In genomic region chrX:48539345-48540014, GRCh38 we compare ENCODE assay signal across 7 cellular contexts. TPM values are rescaled to one million over a fixed set of nuclear protein-coding genes. Genes with fewer than 3 reads are reported as not detected.
A peak's percentile ranks its signal among the peaks of the same experiment; 100 is the strongest.
DNase-seq lines count a peak whose midpoint lies in the region; ATAC-seq and TF ChIP-seq lines count a peak whose summit lies in the region.

Gene TBC1D25, plus strand, starts transcription at chrX:48539714. Its CDS starts 84 bp downstream, at chrX:48539798.

- H2AFZ ChIP-seq in hepatocyte: peak within 1 kb of the TSS; percentile 74

- H3K9me3 ChIP-seq in hepatocyte (ENCODE audit: low read depth): no peaks in the 10 kb centered on the region

- 44% methylated on average over 37 of the region's 58 CpGs for WGBS in hepatocyte (ENCODE audit: low lambda C conversion rate, missing lambda C conversion rate)

- no peaks in the 10 kb centered on the region for H3K36me3 ChIP-seq in hepatocyte (replicated peaks; ENCODE audit: insufficient read depth, low read depth)

- peak; percentile 87 for ATAC-seq in GM18502 (IDR thresholded peaks at IDR 0.05; ENCODE audit: poor library complexity, unreplicated experiment)
- ATAC-seq in HG02973 (IDR thresholded peaks at IDR 0.05; ENCODE audit: unreplicated experiment): peak; percentile 73

- H3K4me3 ChIP-seq in astrocyte of the spinal cord (ENCODE audit: low read depth, low read length) (peak within 1 kb of the TSS; percentile 65), hepatocyte (peak within 1 kb of the TSS; percentile 29)

- H3K4me1 ChIP-seq in hepatocyte (ENCODE audit: insufficient read depth): peaks cover 5% of the 10 kb centered on the region

- DNase-seq in NCI-H2029 treated with DMSO at 0.1 percent for 48 hours (lab: John Stamatoyannopoulos, UW): peak; percentile 80
- DNase-seq in T1000 (lab: John Stamatoyannopoulos, UW): peak; percentile 98
- DNase-seq in astrocyte of the spinal cord (ENCODE audit: low read depth, low spot score): peak; percentile 97
- peak; percentile 97 for DNase-seq in hepatocyte (ENCODE audit: low spot score)
- peak; percentile 87 for DNase-seq in retina

- H3K9me2 ChIP-seq in hepatocyte (replicated peaks; ENCODE audit: insufficient read depth): no peaks in the 10 kb centered on the region

- TF ChIP-seq CTCF in astrocyte of the spinal cord (IDR thresholded peaks at IDR 0.05; ENCODE audit: low read depth, low read length) (peak; percentile 43), hepatocyte (IDR thresholded peaks at IDR 0.05; ENCODE audit: poor library complexity) (peak; percentile 53)

- H3K27ac ChIP-seq in hepatocyte: peak within 1 kb of the TSS; percentile 84

- no peaks in the 10 kb centered on the region for H3K27me3 ChIP-seq in hepatocyte

- in situ Hi-C loops in astrocyte of the spinal cord (cut with HindIII; ENCODE audit: low sequenced_read_pairs): no loop called here

- peaks cover 9% of the 10 kb centered on the region for H3K79me2 ChIP-seq in hepatocyte

- no peaks in the 10 kb centered on the region for H4K20me1 ChIP-seq in hepatocyte (ENCODE audit: insufficient read depth, poor library complexity, severe bottlenecking)

- peak within 1 kb of the TSS; percentile 72 for H3K4me2 ChIP-seq in hepatocyte

RNA-seq across cellular contexts. Expression of gene TBC1D25, which starts in this region (rescaled TPM):
- total RNA-seq in hepatocyte: 3.0 and 4.5 TPM in 2 replicates
- 11.0 and 11.2 TPM in 2 replicates for polyA plus RNA-seq in hepatocyte

Comparison
In these comparisons a context has a peak if more than half of its experiments do, and no peak if none do; other contexts are left out.
1. Peak in every context shown above with its lines: DNase-seq, ATAC-seq, H3K4me3 ChIP-seq and H3K27ac ChIP-seq.